ENCODE assay signal across 26 cellular contexts in genomic region chr12:7947011-7947410, GRCh38. TPM values are rescaled to one million over a fixed set of nuclear protein-coding genes. Genes with fewer than 3 reads are reported as not detected.
DNase-seq lines count a peak whose midpoint lies in the region; ATAC-seq, FAIRE-seq and TF ChIP-seq lines count a peak whose summit lies in the region.
"Had no signal": no experiment of that assay in that cellular context is flagged by ENCODE, and none has a peak within 500 bp of the region (broad histone marks: within the 10 kb centered on the region; RNA-seq: fewer than 3 reads in every experiment).

No MANE protein-coding gene starts in this region.

- H3K9me3 Mint-ChIP-seq in memory B cell, result no peaks in the 10 kb centered on the region
- H3K9me3 Mint-ChIP-seq: CD4-positive, alpha-beta T cell; CD8-positive, alpha-beta T cell had no signal

- H3K9me1 ChIP-seq in K562 (ENCODE audit: control insufficient read depth, insufficient read depth, low read length), result no peaks in the 10 kb centered on the region

- no TSS peak for BruUV-seq in K562 (replicated peaks; lab: Mats Ljungman, UMichigan)

- CTCF ChIA-PET in K562 (lab: Yijun Ruan, JAX; ENCODE audit: low intra/inter-chr PET ratio), result no interaction called here

- TF ChIP-seq CTCF in K562 (IDR thresholded peaks at IDR 0.05 in 2 of 3, conservative IDR thresholded peaks at IDR 0.05 in 1 of 3; ENCODE audit: insufficient read depth in 2 of 3, low read depth in 1 of 3, low read length in 3 of 3) (no peak), neutrophil (IDR thresholded peaks at IDR 0.05) (no peak)

- H2AFZ ChIP-seq in GM23248 (0 out of 2 replicates have a peak overlapping the region, but pooled peaks have one; percentile 26), K562 (ENCODE audit: low read depth, low read length) (no peak overlapping the region)

- POLR2A ChIA-PET in K562 (lab: Yijun Ruan, JAX), result interaction anchor here (1.1 to 3.0 kb wide), 3 partner anchors 11 to 15 kb away, joined by 4 to 13 read pairs (median 4); partner anchors contain the start of gene SLC2A3

- H3K27ac Mint-ChIP-seq in memory B cell, result peak overlapping the region; percentile 62
- H3K27ac Mint-ChIP-seq: CD4-positive, alpha-beta T cell; CD8-positive, alpha-beta T cell had no signal

- no peak for TF ChIP-seq POLR2A in K562 (conservative IDR thresholded peaks at IDR 0.05)

- no peak for FAIRE-seq in K562 (lab: Jason Lieb, UNC)
- FAIRE-seq: A204.1, D721Med, GM12878, GM12892, GM18507 had no signal

- H3K79me2 ChIP-seq in GM23248 (ENCODE audit: insufficient read depth), result no peaks in the 10 kb centered on the region
- no peaks in the 10 kb centered on the region for H3K79me2 ChIP-seq in K562 (ENCODE audit: control insufficient read depth, insufficient read depth, low read length)

- no peaks in the 10 kb centered on the region for H3K36me3 Mint-ChIP-seq in memory B cell
- H3K36me3 Mint-ChIP-seq: CD8-positive, alpha-beta T cell had no signal

- H3K27me3 ChIP-seq in GM23248 (replicated peaks; ENCODE audit: insufficient read depth) (no peaks in the 10 kb centered on the region), K562 (ENCODE audit: control insufficient read depth in 2 of 2, insufficient read depth in 2 of 2, low read length in 2 of 2) (no peaks in the 10 kb centered on the region), neutrophil (no peaks in the 10 kb centered on the region)
- H3K27me3 ChIP-seq: BLaER1 treated with 17β-estradiol and CSF1 and Interleukin-3, amounts not matched to agents 10 nM and 100 nM had no signal

- H3K4me3 ChIP-seq in GM23248 (no peak overlapping the region), K562 (no peak overlapping the region), neutrophil (ENCODE audit: low read depth in 1 of 2, low read length in 1 of 2) (no peak overlapping the region)
- H3K4me3 ChIP-seq: BLaER1 treated with 17β-estradiol and CSF1 and Interleukin-3, amounts not matched to agents 10 nM and 100 nM; GM12878 had no signal

- peaks cover 8% of the 10 kb centered on the region for H3K4me1 Mint-ChIP-seq in memory B cell

- 71 to 78% methylated on average over 2 of the region's 2 CpGs for WGBS in GM23248 (ENCODE audit: low coverage in 1 of 2, low lambda C conversion rate in 2 of 2, missing lambda C conversion rate in 2 of 2), 2 experiments
- 83% methylated on average over 2 of the region's 2 CpGs for WGBS in K562 (ENCODE audit: insufficient coverage, low coverage, missing lambda C conversion rate)

- H3K27ac ChIP-seq in GM23248 (no peak overlapping the region), K562 (ENCODE audit: extremely low read depth, low read depth, low read length) (no peak overlapping the region), neutrophil (peak overlapping the region; percentile 98)
- H3K27ac ChIP-seq: C4-2B had no signal

- no peaks in the 10 kb centered on the region for H3F3A ChIP-seq in GM23248 (ENCODE audit: insufficient read depth)

- H3K4me2 ChIP-seq in GM23248 (ENCODE audit: unreplicated experiment) (no peak overlapping the region), K562 (ENCODE audit: insufficient read depth, low read length) (no peak overlapping the region)
- H3K4me2 ChIP-seq: BLaER1 treated with 17β-estradiol and CSF1 and Interleukin-3, amounts not matched to agents 10 nM and 100 nM had no signal

- H3K4me3 Mint-ChIP-seq in memory B cell, result no peak overlapping the region
- H3K4me3 Mint-ChIP-seq: B cell; CD4-positive, alpha-beta T cell; CD8-positive, alpha-beta T cell had no signal

- intact Hi-C loops in K562 (cut with micrococcal nuclease), result no loop called here

- no peaks in the 10 kb centered on the region for H3K9me2 ChIP-seq in GM23248 (ENCODE audit: insufficient read depth)

- H3K9ac ChIP-seq in GM23248, result no peak overlapping the region
- no peak overlapping the region for H3K9ac ChIP-seq in K562 (ENCODE audit: insufficient read depth in 1 of 2, low read depth in 2 of 2, low read length in 2 of 2)
- H3K9ac ChIP-seq: BLaER1 treated with 17β-estradiol and CSF1 and Interleukin-3, amounts not matched to agents 10 nM and 100 nM had no signal

- H3K4me1 ChIP-seq in GM23248 (ENCODE audit: insufficient read depth), result no peaks in the 10 kb centered on the region
- peaks cover 6 to 13% of the 10 kb centered on the region in 2 experiments; a peak in 3 of 5 replicates for H3K4me1 ChIP-seq in K562 (replicated peaks in 1 of 2; ENCODE audit: control insufficient read depth in 2 of 2, insufficient read depth in 2 of 2, low read length in 2 of 2)
- peaks cover 34 to 44% of the 10 kb centered on the region in 2 experiments for H3K4me1 ChIP-seq in neutrophil (ENCODE audit: control insufficient read depth in 1 of 2, insufficient read depth in 1 of 2, low read depth in 1 of 2, low read length in 1 of 2)

- no peak for ATAC-seq in K562
- no peak for ATAC-seq in memory B cell (ENCODE audit: low read depth)
- ATAC-seq: CD8-positive, alpha-beta T cell; GM12878 had no signal

- H3K9me3 ChIP-seq in GM23248 (ENCODE audit: low read depth) (no peaks in the 10 kb centered on the region), K562 (replicated peaks; ENCODE audit: control insufficient read depth, insufficient read depth, low read depth, low read length) (no peaks in the 10 kb centered on the region), neutrophil (no peaks in the 10 kb centered on the region)
- H3K9me3 ChIP-seq: BLaER1 treated with 17β-estradiol and CSF1 and Interleukin-3, amounts not matched to agents 10 nM and 100 nM; Caco-2 had no signal

- in situ Hi-C loops in GM23248 (cut with MboI) (no loop called here), K562 (cut with MboI) (no loop called here)

- no peak for DNase-seq in GM23248
- DNase-seq in K562 (ENCODE audit: extremely low read depth in 1 of 4, low spot score in 3 of 4), result no peak
- DNase-seq in memory B cell (ENCODE audit: low spot score in 2 of 2), result no peak
- DNase-seq in DMS153 treated with DMSO at 0.1 percent for 48 hours (lab: John Stamatoyannopoulos, UW; ENCODE audit: unreplicated experiment), result no peak
- no peak for DNase-seq in kidney glomerular epithelial cell (lab: John Stamatoyannopoulos, UW)
- no peak for DNase-seq in AML-193 (lab: John Stamatoyannopoulos, UW)
- DNase-seq: 8988T; ACHN; Caco-2; Calu3; CD4-positive, alpha-beta T cell; CD8-positive, alpha-beta T cell; DMS53; DMS79; DND-41; EL; GDM1 had no signal

- no peak for TF ChIP-seq EP300 in K562 (IDR thresholded peaks at IDR 0.05; ENCODE audit: low read length)

- no peak for TF ChIP-seq RAD21 in K562 (CRISPR knock-in tag; conservative IDR thresholded peaks at IDR 0.05 in 1 of 2, IDR thresholded peaks at IDR 0.05 in 1 of 2)

- H4K20me1 ChIP-seq in GM23248 (ENCODE audit: insufficient read depth), result no peaks in the 10 kb centered on the region
- H4K20me1 ChIP-seq in K562 (replicated peaks; ENCODE audit: control insufficient read depth, insufficient read depth, low read length), result no peaks in the 10 kb centered on the region
- H4K20me1 ChIP-seq: BLaER1 treated with 17β-estradiol and CSF1 and Interleukin-3, amounts not matched to agents 10 nM and 100 nM had no signal

- H3K27me3 Mint-ChIP-seq in memory B cell, result no peaks in the 10 kb centered on the region
- H3K27me3 Mint-ChIP-seq: B cell; CD4-positive, alpha-beta T cell had no signal

- no peaks in the 10 kb centered on the region for H3K36me3 ChIP-seq in GM23248 (ENCODE audit: low read depth)
- H3K36me3 ChIP-seq in K562 (ENCODE audit: control insufficient read depth, insufficient read depth, low read length), result no peaks in the 10 kb centered on the region
- no peaks in the 10 kb centered on the region for H3K36me3 ChIP-seq in neutrophil
- H3K36me3 ChIP-seq: BLaER1 treated with 17β-estradiol and CSF1 and Interleukin-3, amounts not matched to agents 10 nM and 100 nM had no signal

TF ChIP-seq in K562, 482 proteins besides CTCF, POLR2A, EP300 and RAD21:
- TF ChIP-seq RBM34 (IDR thresholded peaks at IDR 0.05; ENCODE audit: borderline replicate concordance, insufficient read depth, low read length), result no peak
- no peak for TF ChIP-seq PRPF4 (IDR thresholded peaks at IDR 0.05; ENCODE audit: insufficient read depth, low read depth, low read length, poor library complexity, severe bottlenecking)
- no peak for TF ChIP-seq ZBTB26 (CRISPR knock-in tag; IDR thresholded peaks at IDR 0.05)
- no peak for TF ChIP-seq L3MBTL2 (IDR thresholded peaks at IDR 0.05)
- no peak for TF ChIP-seq NCOA1 (IDR thresholded peaks at IDR 0.05; ENCODE audit: low read depth)
- TF ChIP-seq HNRNPK (IDR thresholded peaks at IDR 0.05; ENCODE audit: low read depth, low read length, poor library complexity, severe bottlenecking), result peak; percentile 26

RNA-seq across cellular contexts. Expression of gene SLC2A3, which starts 11.0 kb away (rescaled TPM):
- 72.5 and 73.7 TPM in 2 replicates for total RNA-seq in GM23248 (2014; rRNA removed; shearing (Covaris generic))
- polyA plus RNA-seq in GM23248 (2016; fragmentation: Nextera tagmentation; extraction: Ambion mirVana), result 71.5 and 71.8 TPM in 2 replicates
- 809 and 942 TPM in 2 replicates for total RNA-seq in K562 (2011; cell fraction: chromatin; rRNA removed; ENCODE audit: low replicate concordance)
- 602 and 714 TPM in 2 replicates for total RNA-seq in K562 (2011; cell fraction: nucleolus; rRNA removed)
- total RNA-seq in K562 (2011; cell fraction: nucleoplasm; rRNA removed), result 822 and 830 TPM in 2 replicates
- total RNA-seq in K562 (2014; rRNA removed), result 64.0 and 67.3 TPM in 2 replicates
- 119 and 138 TPM in 2 replicates for total RNA-seq in K562 (2014; rRNA removed; fragmentation: Illumina TruSeq; extraction: Trizol)
- total RNA-seq in K562 (2015; rRNA removed; fragmentation: Illumina TruSeq; extraction: Trizol), result 78.9 and 86.3 TPM in 2 replicates
- 140 and 161 TPM in 2 replicates for total RNA-seq in K562 (2021)
- 296 and 491 TPM in 2 replicates for polyA plus RNA-seq in K562 (2011; rRNA removed)
- polyA plus RNA-seq in K562 (2011; cell fraction: cytosol; rRNA removed), result 291 and 361 TPM in 2 replicates
- polyA plus RNA-seq in K562 (2011; cell fraction: nucleus; rRNA removed), result 164 and 209 TPM in 2 replicates
- 81.0 and 167 TPM in 2 replicates for polyA plus RNA-seq in K562 (2012)
- 101 and 104 TPM in 2 replicates for polyA plus RNA-seq in K562 (2014; fragmentation: Illumina TruSeq; extraction: Trizol)
- 100 to 1,000 TPM in 1 of 2 experiments, 10 to 100 TPM in 1; 93.4 to 129 TPM for polyA plus RNA-seq in K562 (2014; fragmentation: Nextera tagmentation; extraction: Ambion mirVana)
- polyA plus RNA-seq in K562 (2014; rRNA removed), result 97.9 and 98.7 TPM in 2 replicates
- polyA minus RNA-seq in K562 (2011; rRNA and poly(A)+ RNA removed), result 452 and 599 TPM in 2 replicates
- 168 and 265 TPM in 2 replicates for polyA minus RNA-seq in K562 (2011; cell fraction: cytosol; rRNA and poly(A)+ RNA removed)
- polyA minus RNA-seq in K562 (2011; cell fraction: nucleus; rRNA and poly(A)+ RNA removed), result 149 and 249 TPM in 2 replicates
- total RNA-seq: Calu3 had no signal
